ENCODE assay signal across 2 cellular contexts in genomic region chr15:89184886-89185526, GRCh38.
TF ChIP-seq lines count a peak whose summit lies in the region.

No MANE protein-coding gene starts in this region.

TF ChIP-seq in liver, 16 proteins besides CTCF, POLR2A, EP300 and RAD21:
- TF ChIP-seq SP1 (IDR thresholded peaks at IDR 0.05) (no peak), NR2F2 (IDR thresholded peaks at IDR 0.05) (no peak), ATF3 (IDR thresholded peaks at IDR 0.05) (no peak), RXRA (IDR thresholded peaks at IDR 0.05) (no peak), TAF1 (conservative IDR thresholded peaks at IDR 0.05) (no peak), HNF4A (conservative IDR thresholded peaks at IDR 0.05) (peak; percentile 46 to 51)

TF ChIP-seq in HepG2, 621 proteins besides CTCF, POLR2A, EP300 and RAD21:
- TF ChIP-seq, protein P1, sequence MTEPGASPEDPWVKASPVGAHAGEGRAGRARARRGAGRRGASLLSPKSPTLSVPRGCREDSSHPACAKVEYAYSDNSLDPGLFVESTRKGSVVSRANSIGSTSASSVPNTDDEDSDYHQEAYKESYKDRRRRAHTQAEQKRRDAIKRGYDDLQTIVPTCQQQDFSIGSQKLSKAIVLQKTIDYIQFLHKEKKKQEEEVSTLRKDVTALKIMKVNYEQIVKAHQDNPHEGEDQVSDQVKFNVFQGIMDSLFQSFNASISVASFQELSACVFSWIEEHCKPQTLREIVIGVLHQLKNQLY (CRISPR knock-in tag; IDR thresholded peaks at IDR 0.05): no peak
- TF ChIP-seq CSRNP2 (CRISPR knock-in tag; conservative IDR thresholded peaks at IDR 0.05; ENCODE audit: low read depth) (no peak), ZEB1 (IDR thresholded peaks at IDR 0.05; ENCODE audit: insufficient replicate concordance, low read depth) (no peak), ZKSCAN5 (CRISPR knock-in tag; IDR thresholded peaks at IDR 0.05) (no peak), KDM5A (IDR thresholded peaks at IDR 0.05; ENCODE audit: borderline replicate concordance, low read length) (no peak), MBNL3 (CRISPR knock-in tag; conservative IDR thresholded peaks at IDR 0.05) (no peak)
